In the genomic region with DNA sequence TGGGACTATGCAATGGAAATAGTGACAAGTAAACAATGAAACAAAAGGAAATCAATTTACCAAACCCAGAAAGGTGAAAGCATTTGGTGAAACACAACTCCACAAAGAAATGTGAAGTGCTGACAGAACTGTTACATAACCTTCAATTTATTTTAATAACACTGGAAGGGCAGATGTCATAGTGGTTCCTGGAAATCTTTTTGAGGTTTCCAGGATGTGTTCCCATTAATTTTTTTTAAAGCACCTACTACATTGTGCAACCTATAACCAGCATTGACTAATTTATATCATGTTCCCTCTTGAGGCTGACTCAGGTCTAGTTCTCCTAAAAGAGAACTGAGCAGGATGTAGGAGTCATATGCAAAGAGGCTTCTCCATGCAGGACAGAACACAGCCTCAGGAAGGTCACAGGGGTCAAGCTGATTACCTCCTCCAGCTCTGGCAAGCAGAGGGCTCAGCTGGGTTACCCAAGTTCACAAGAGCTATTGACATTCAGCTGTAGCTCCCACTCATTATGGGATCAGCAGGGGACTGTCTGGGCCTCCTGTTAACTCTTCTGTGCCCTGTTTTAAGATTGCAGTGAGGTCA, we compare ENCODE assay signal across 9 cellular contexts.
DNase-seq lines count a peak whose midpoint lies in the region; ATAC-seq and TF ChIP-seq lines count a peak whose summit lies in the region.
"Had no signal": no experiment of that assay in that cellular context is flagged by ENCODE, and none has a peak within 500 bp of the region (broad histone marks: within the 10 kb centered on the region; RNA-seq: fewer than 3 reads in every experiment).

No MANE protein-coding gene starts in this region.

- POLR2A ChIA-PET in activated CD4-positive, alpha-beta T cell treated with anti-CD3 and anti-CD28 coated beads for 36 hours (lab: Charles Lee): no interaction called here

- intact Hi-C loops in activated CD4-positive, alpha-beta T cell treated with anti-CD3 and anti-CD28 coated beads for 36 hours (cut with DNase I, micrococcal nuclease): loop anchor here (1.0 to 5.0 kb wide), 3 partner anchors 156 to 215 kb away; a partner anchor contains a TSS

- peaks cover 4% of the 10 kb centered on the region for H3K27me3 Mint-ChIP-seq in activated CD4-positive, alpha-beta T cell treated with anti-CD3 and anti-CD28 coated beads for 36 hours

- CTCF ChIA-PET in activated CD4-positive, alpha-beta T cell treated with anti-CD3 and anti-CD28 coated beads for 36 hours (lab: Charles Lee): interaction anchor here (1.0 kb wide), 1 partner anchor 261 kb away, joined by 4 read pairs; no protein-coding TSS in a partner anchor

- no peaks in the 10 kb centered on the region for H3K9me3 Mint-ChIP-seq in activated CD4-positive, alpha-beta T cell treated with anti-CD3 and anti-CD28 coated beads for 36 hours (ENCODE audit: low read depth)
- H3K9me3 Mint-ChIP-seq in stimulated activated effector memory CD8-positive, alpha-beta T cell treated with anti-CD3 and anti-CD28 coated beads, Interleukin-12 subunit alpha, Interleukin-12 subunit beta, amount 100 ng/mL, for 72 hours: no peaks in the 10 kb centered on the region

- peak; percentile 42 for TF ChIP-seq CTCF in foreskin keratinocyte (conservative IDR thresholded peaks at IDR 0.05)

- no peak overlapping the region for H3K4me3 Mint-ChIP-seq in activated CD4-positive, alpha-beta T cell treated with anti-CD3 and anti-CD28 coated beads for 36 hours
- no peak overlapping the region for H3K4me3 Mint-ChIP-seq in stimulated activated effector memory CD8-positive, alpha-beta T cell treated with anti-CD3 and anti-CD28 coated beads, Interleukin-12 subunit alpha, Interleukin-12 subunit beta, amount 100 ng/mL, for 72 hours

- H3K27ac Mint-ChIP-seq in activated CD4-positive, alpha-beta T cell treated with anti-CD3 and anti-CD28 coated beads for 36 hours: no peak overlapping the region
- no peak overlapping the region for H3K27ac Mint-ChIP-seq in stimulated activated effector memory CD8-positive, alpha-beta T cell treated with anti-CD3 and anti-CD28 coated beads, Interleukin-12 subunit alpha, Interleukin-12 subunit beta, amount 100 ng/mL, for 72 hours

- peak; percentile 52 for DNase-seq in activated CD4-positive, alpha-beta T cell treated with anti-CD3 and anti-CD28 coated beads for 36 hours
- DNase-seq in activated CD4-positive, alpha-beta T cell treated with anti-CD3 and anti-CD28 coated beads for 1 hour: no peak
- DNase-seq in foreskin keratinocyte: peak; percentile 97 to 98
- no peak for DNase-seq in stimulated activated effector memory CD8-positive, alpha-beta T cell treated with anti-CD3 and anti-CD28 coated beads, Interleukin-12 subunit alpha, Interleukin-12 subunit beta, amount 100 ng/mL, for 72 hours (ENCODE audit: low spot score in 2 of 2)
- DNase-seq in NCI-H187 treated with DMSO at 0.1 percent for 48 hours (lab: John Stamatoyannopoulos, UW): no peak
- DNase-seq in NAMALWA (ENCODE audit: low spot score): no peak

- ATAC-seq in activated CD4-positive, alpha-beta T cell treated with anti-CD3 and anti-CD28 coated beads for 36 hours: peak; percentile 80
- ATAC-seq in foreskin keratinocyte: peak; percentile 82
- ATAC-seq in stimulated activated effector memory CD8-positive, alpha-beta T cell treated with anti-CD3 and anti-CD28 coated beads, Interleukin-12 subunit alpha, Interleukin-12 subunit beta, amount 100 ng/mL, for 72 hours: peak; percentile 75
- no peak for ATAC-seq in HG02571 (IDR thresholded peaks at IDR 0.05; ENCODE audit: unreplicated experiment)

- H3K36me3 Mint-ChIP-seq in activated CD4-positive, alpha-beta T cell treated with anti-CD3 and anti-CD28 coated beads for 36 hours (ENCODE audit: low read depth): no peaks in the 10 kb centered on the region
- no peaks in the 10 kb centered on the region for H3K36me3 Mint-ChIP-seq in stimulated activated effector memory CD8-positive, alpha-beta T cell treated with anti-CD3 and anti-CD28 coated beads, Interleukin-12 subunit alpha, Interleukin-12 subunit beta, amount 100 ng/mL, for 72 hours

- peak overlapping the region; percentile 91 for H3K27ac ChIP-seq in foreskin keratinocyte
- H3K27ac ChIP-seq: BLaER1 had no signal

- no peaks in the 10 kb centered on the region for H3K27me3 ChIP-seq in foreskin keratinocyte
- H3K27me3 ChIP-seq: BLaER1 had no signal

- peaks cover 14% of the 10 kb centered on the region for H3K4me1 Mint-ChIP-seq in activated CD4-positive, alpha-beta T cell treated with anti-CD3 and anti-CD28 coated beads for 36 hours
- peaks cover 12% of the 10 kb centered on the region for H3K4me1 Mint-ChIP-seq in stimulated activated effector memory CD8-positive, alpha-beta T cell treated with anti-CD3 and anti-CD28 coated beads, Interleukin-12 subunit alpha, Interleukin-12 subunit beta, amount 100 ng/mL, for 72 hours

- peaks cover 42% of the 10 kb centered on the region for H3K4me1 ChIP-seq in foreskin keratinocyte

TF ChIP-seq in PFSK-1, 5 proteins besides CTCF, POLR2A, EP300 and RAD21:
- TF ChIP-seq TAF1 (IDR thresholded peaks at IDR 0.05; ENCODE audit: borderline replicate concordance, insufficient read depth, low read length): peak; percentile 70; the same call in 1 of the 2 replicates
- TF ChIP-seq, protein P1, sequence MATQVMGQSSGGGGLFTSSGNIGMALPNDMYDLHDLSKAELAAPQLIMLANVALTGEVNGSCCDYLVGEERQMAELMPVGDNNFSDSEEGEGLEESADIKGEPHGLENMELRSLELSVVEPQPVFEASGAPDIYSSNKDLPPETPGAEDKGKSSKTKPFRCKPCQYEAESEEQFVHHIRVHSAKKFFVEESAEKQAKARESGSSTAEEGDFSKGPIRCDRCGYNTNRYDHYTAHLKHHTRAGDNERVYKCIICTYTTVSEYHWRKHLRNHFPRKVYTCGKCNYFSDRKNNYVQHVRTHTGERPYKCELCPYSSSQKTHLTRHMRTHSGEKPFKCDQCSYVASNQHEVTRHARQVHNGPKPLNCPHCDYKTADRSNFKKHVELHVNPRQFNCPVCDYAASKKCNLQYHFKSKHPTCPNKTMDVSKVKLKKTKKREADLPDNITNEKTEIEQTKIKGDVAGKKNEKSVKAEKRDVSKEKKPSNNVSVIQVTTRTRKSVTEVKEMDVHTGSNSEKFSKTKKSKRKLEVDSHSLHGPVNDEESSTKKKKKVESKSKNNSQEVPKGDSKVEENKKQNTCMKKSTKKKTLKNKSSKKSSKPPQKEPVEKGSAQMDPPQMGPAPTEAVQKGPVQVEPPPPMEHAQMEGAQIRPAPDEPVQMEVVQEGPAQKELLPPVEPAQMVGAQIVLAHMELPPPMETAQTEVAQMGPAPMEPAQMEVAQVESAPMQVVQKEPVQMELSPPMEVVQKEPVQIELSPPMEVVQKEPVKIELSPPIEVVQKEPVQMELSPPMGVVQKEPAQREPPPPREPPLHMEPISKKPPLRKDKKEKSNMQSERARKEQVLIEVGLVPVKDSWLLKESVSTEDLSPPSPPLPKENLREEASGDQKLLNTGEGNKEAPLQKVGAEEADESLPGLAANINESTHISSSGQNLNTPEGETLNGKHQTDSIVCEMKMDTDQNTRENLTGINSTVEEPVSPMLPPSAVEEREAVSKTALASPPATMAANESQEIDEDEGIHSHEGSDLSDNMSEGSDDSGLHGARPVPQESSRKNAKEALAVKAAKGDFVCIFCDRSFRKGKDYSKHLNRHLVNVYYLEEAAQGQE (IDR thresholded peaks at IDR 0.05; ENCODE audit: insufficient read depth in 1 of 2, low read depth in 2 of 2, low read length in 2 of 2): peak in 1 of 2 experiments; percentile 66; a peak in 1 of 4 replicates
- TF ChIP-seq FOXP2 (optimal IDR thresholded peaks at IDR 0.05; ENCODE audit: borderline replicate concordance, extremely low read depth, extremely low read length, insufficient read depth): peak; percentile 82
- peak; percentile 95; the same call in 1 of the 2 replicates for TF ChIP-seq SIN3A (IDR thresholded peaks at IDR 0.05; ENCODE audit: borderline replicate concordance, insufficient read depth, low read length)
- peak; percentile 59; the same call in 1 of the 2 replicates for TF ChIP-seq POLR2AphosphoS5 (IDR thresholded peaks at IDR 0.05; ENCODE audit: low read depth, low read length)

Comparison
In these comparisons a context has a peak if more than half of its experiments do, and no peak if none do; other contexts are left out.
1. DNase-seq: peak in activated CD4-positive, alpha-beta T cell treated with anti-CD3 and anti-CD28 coated beads for 36 hours (single experiment) and foreskin keratinocyte (2 of 2); none in activated CD4-positive, alpha-beta T cell treated with anti-CD3 and anti-CD28 coated beads for 1 hour (single experiment), stimulated activated effector memory CD8-positive, alpha-beta T cell treated with anti-CD3 and anti-CD28 coated beads, Interleukin-12 subunit alpha, Interleukin-12 subunit beta, amount 100 ng/mL, for 72 hours (0 of 2), NCI-H187 treated with DMSO at 0.1 percent for 48 hours (single experiment) and NAMALWA (single experiment).